8 cellular contexts compared by ENCODE assay signal in genomic region chr5:149371296-149371962, GRCh38. TPM values are rescaled to one million over a fixed set of nuclear protein-coding genes. Genes with fewer than 3 reads are reported as not detected.
DNase-seq lines count a peak whose midpoint lies in the region; ATAC-seq, FAIRE-seq and TF ChIP-seq lines count a peak whose summit lies in the region.

No MANE protein-coding gene starts in this region.

- peaks cover 15% of the 10 kb centered on the region for H3K4me1 Mint-ChIP-seq in WTC11

- peak; percentile 73 for FAIRE-seq in GM12892 (lab: Jason Lieb, UNC)

- TF ChIP-seq CTCF in WTC11 (IDR thresholded peaks at IDR 0.05) (peak; percentile 80), cardiac fibroblast (IDR thresholded peaks at IDR 0.05; ENCODE audit: low read depth, low read length) (peak; percentile 86)

- DNase-seq in 8988T (peak; percentile 83), GM12892 (ENCODE audit: insufficient read length) (peak; percentile 73), NCI-H2029 treated with DMSO at 0.1 percent for 48 hours (lab: John Stamatoyannopoulos, UW) (peak; percentile 53), WTC11 (ENCODE audit: low spot score) (peak; percentile 79), cardiac fibroblast (ENCODE audit: low read depth in 2 of 2) (peak; percentile 64 to 68), left lobe of liver (ENCODE audit: low spot score) (peak; percentile 64)
- DNase-seq in stimulated activated CD4-positive, alpha-beta T cell treated with anti-CD3 and anti-CD28 coated beads, TNF-alpha, amount 100 ng/mL, for 48 hours (ENCODE audit: low read depth in 3 of 3), result peak; percentile 44 to 61 (median 49)

- H3K9me3 Mint-ChIP-seq in WTC11, result no peaks in the 10 kb centered on the region

- ATAC-seq in HG02885 (IDR thresholded peaks at IDR 0.05; ENCODE audit: poor library complexity, unreplicated experiment) (peak; percentile 83), WTC11 (peak; percentile 91), left lobe of liver (peak; percentile 88)

- H3K27me3 Mint-ChIP-seq in WTC11 (ENCODE audit: low read depth), result no peaks in the 10 kb centered on the region

- no peak for TF ChIP-seq POLR2A in GM12892 (IDR thresholded peaks at IDR 0.05; ENCODE audit: low read depth, low read length)

- POLR2A ChIA-PET in WTC11 (lab: Charles Lee), result interaction anchor here (0.5 kb wide), 1 partner anchor 120 kb away, joined by 4 read pairs; no protein-coding TSS in a partner anchor

- H3K27ac Mint-ChIP-seq in WTC11, result no peak overlapping the region

- CTCF ChIA-PET in WTC11 (lab: Charles Lee), result interaction anchor here (0.6 to 8.6 kb wide), 35 partner anchors 8 to 589 kb away, joined by 3 to 146 read pairs (median 5); partner anchors contain the start of genes IL17B, PCYOX1L and SLC26A2

- H3K36me3 Mint-ChIP-seq in WTC11, result no peaks in the 10 kb centered on the region; the same call in 1 of the 2 replicates

- H3K4me3 ChIP-seq in cardiac fibroblast (replicated peaks in 1 of 2; ENCODE audit: low read depth in 2 of 2, low read length in 2 of 2), result no peak overlapping the region

- no peak overlapping the region for H3K4me3 Mint-ChIP-seq in WTC11

TF ChIP-seq in WTC11, 78 proteins besides CTCF, POLR2A, EP300 and RAD21:
- no peak for TF ChIP-seq GRHL2 (CRISPR knock-in tag; IDR thresholded peaks at IDR 0.05; ENCODE audit: insufficient replicate concordance, severe bottlenecking)

RNA-seq across cellular contexts. Expression of gene IL17B, which starts 7.7 kb away (rescaled TPM):
- not detected for polyA plus RNA-seq in GM12892 (2012; ENCODE audit: missing spikeins)
- total RNA-seq in WTC11 (2021) (not detected in 3 replicates), left lobe of liver (not detected)

RNA-seq across cellular contexts. Expression of gene PCYOX1L, which starts 13.6 kb away (rescaled TPM):
- polyA plus RNA-seq in GM12892 (2012; ENCODE audit: missing spikeins), result 7.5 TPM
- total RNA-seq in WTC11 (2021) (8.1 to 19.2 TPM (median 17.2 TPM) in 3 replicates), left lobe of liver (0.93 TPM)

RNA-seq across cellular contexts. Expression of gene GRPEL2, which starts 26.1 kb away (rescaled TPM):
- 11.5 TPM for polyA plus RNA-seq in GM12892 (2012; ENCODE audit: missing spikeins)
- total RNA-seq in WTC11 (2021) (35.3 to 48.6 TPM (median 35.5 TPM) in 3 replicates), left lobe of liver (5.1 TPM)
